Comparison of ENCODE assay signal across 1 cellular context in the genomic region with DNA sequence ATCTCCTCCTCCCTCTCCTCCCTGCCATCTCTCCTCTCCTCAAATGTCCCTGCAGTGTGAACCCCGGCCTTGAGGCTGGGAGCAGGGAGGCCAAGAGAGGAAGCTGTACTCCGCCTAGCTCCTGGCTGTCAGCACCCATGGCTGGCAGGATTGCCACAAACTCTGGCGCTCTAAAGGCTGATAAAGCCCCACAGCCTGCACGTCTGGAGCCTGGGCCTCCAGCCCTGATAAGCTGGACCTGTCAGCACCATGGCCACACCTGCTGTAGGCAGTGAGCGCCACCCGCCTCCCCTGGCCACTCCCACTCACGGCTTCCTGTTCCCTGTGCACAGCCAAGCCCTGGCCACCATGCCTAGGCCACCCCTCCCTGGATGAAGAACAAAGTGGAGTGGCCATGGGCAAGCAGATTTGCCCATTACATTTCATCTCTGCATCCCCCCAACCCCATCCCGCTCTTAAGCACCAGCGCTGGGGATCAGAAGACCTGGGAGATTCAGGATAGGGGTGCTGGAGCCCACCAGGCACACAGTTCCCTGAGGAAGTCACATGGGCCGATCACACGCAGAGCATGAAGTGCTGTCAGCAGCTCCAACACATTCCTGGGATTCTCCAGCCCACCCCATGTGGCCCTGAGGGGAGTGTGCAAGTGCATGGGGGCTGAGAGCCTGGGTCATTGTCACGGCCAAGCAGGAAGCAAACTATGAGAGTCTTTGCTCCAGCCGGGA.
TF ChIP-seq lines count a peak whose summit lies in the region.

No MANE protein-coding gene starts in this region.

TF ChIP-seq in K562, 482 proteins besides CTCF, POLR2A, EP300 and RAD21 (continued from another document and continues in another):
- TF ChIP-seq, protein P1, sequence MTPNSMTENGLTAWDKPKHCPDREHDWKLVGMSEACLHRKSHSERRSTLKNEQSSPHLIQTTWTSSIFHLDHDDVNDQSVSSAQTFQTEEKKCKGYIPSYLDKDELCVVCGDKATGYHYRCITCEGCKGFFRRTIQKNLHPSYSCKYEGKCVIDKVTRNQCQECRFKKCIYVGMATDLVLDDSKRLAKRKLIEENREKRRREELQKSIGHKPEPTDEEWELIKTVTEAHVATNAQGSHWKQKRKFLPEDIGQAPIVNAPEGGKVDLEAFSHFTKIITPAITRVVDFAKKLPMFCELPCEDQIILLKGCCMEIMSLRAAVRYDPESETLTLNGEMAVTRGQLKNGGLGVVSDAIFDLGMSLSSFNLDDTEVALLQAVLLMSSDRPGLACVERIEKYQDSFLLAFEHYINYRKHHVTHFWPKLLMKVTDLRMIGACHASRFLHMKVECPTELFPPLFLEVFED (CRISPR knock-in tag; conservative IDR thresholded peaks at IDR 0.05): peak; percentile 7; the same call in 1 of the 2 replicates
- TF ChIP-seq ZNF699 (CRISPR knock-in tag; IDR thresholded peaks at IDR 0.05; ENCODE audit: insufficient replicate concordance) (no peak), IRF2 (CRISPR knock-in tag; IDR thresholded peaks at IDR 0.05) (no peak), MAZ (CRISPR knock-in tag; conservative IDR thresholded peaks at IDR 0.05 in 1 of 2, IDR thresholded peaks at IDR 0.05 in 1 of 2) (peak; percentile 83 to 95), ZBTB7A (IDR thresholded peaks at IDR 0.05; ENCODE audit: borderline replicate concordance, control insufficient read depth, low read depth, low read length) (peak; percentile 24; the same call in 1 of the 2 replicates), HDAC1 (IDR thresholded peaks at IDR 0.05) (peak in 1 of 2 experiments; percentile 79; a peak in 2 of 4 replicates), POLR2AphosphoS2 (IDR thresholded peaks at IDR 0.05; ENCODE audit: low read length) (no peak), SLC30A9 (CRISPR knock-in tag; IDR thresholded peaks at IDR 0.05) (no peak), HDAC2 (IDR thresholded peaks at IDR 0.05) (peak; percentile 82; the same call in 1 of the 2 replicates), PTBP1 (IDR thresholded peaks at IDR 0.05; ENCODE audit: low read depth, low read length) (0 out of 2 replicates have a peak, but pooled peaks have one; percentile 39), CCAR2 (IDR thresholded peaks at IDR 0.05; ENCODE audit: low read depth, low read length) (no peak), ETV6 (IDR thresholded peaks at IDR 0.05; ENCODE audit: borderline replicate concordance in 1 of 2, low read depth in 2 of 2, low read length in 1 of 2) (peak in 1 of 2 experiments; percentile 50; a peak in 1 of 4 replicates), ETV6 (CRISPR knock-in tag; IDR thresholded peaks at IDR 0.05; ENCODE audit: borderline replicate concordance) (no peak), TEAD2 (tag; IDR thresholded peaks at IDR 0.05) (no peak), MYNN (IDR thresholded peaks at IDR 0.05) (peak; percentile 97), MYNN (CRISPR knock-in tag; IDR thresholded peaks at IDR 0.05) (no peak), SMARCC2 (IDR thresholded peaks at IDR 0.05; ENCODE audit: low read depth) (peak; percentile 57; the same call in 1 of the 2 replicates), CCNT2 (IDR thresholded peaks at IDR 0.05; ENCODE audit: borderline replicate concordance, extremely low read depth, insufficient read length, low read depth, low read length) (peak; percentile 98), HNRNPH1 (optimal IDR thresholded peaks at IDR 0.05; ENCODE audit: low read depth, low read length) (no peak), SIN3A (IDR thresholded peaks at IDR 0.05; ENCODE audit: borderline replicate concordance in 2 of 2, control insufficient read depth in 1 of 2, low read depth in 2 of 2, low read length in 2 of 2) (peak in 1 of 2 experiments; percentile 70; a peak in 1 of 4 replicates), ZNF175 (CRISPR knock-in tag; IDR thresholded peaks at IDR 0.05; ENCODE audit: low read depth) (peak; percentile 96), ZNF830 (CRISPR knock-in tag; IDR thresholded peaks at IDR 0.05) (no peak), ZNF584 (CRISPR knock-in tag; IDR thresholded peaks at IDR 0.05; ENCODE audit: low read depth) (peak; percentile 90), TCFL5 (CRISPR knock-in tag; conservative IDR thresholded peaks at IDR 0.05) (no peak), GTF2F1 (IDR thresholded peaks at IDR 0.05; ENCODE audit: low read depth, low read length) (0 out of 2 replicates have a peak, but pooled peaks have one; percentile 16), ZC3H4 (CRISPR knock-in tag; IDR thresholded peaks at IDR 0.05; ENCODE audit: borderline replicate concordance) (no peak; the same call in 1 of the 2 replicates), HDAC3 (IDR thresholded peaks at IDR 0.05; ENCODE audit: borderline replicate concordance, partially characterized antibody) (no peak)
- TF ChIP-seq, protein P2, sequence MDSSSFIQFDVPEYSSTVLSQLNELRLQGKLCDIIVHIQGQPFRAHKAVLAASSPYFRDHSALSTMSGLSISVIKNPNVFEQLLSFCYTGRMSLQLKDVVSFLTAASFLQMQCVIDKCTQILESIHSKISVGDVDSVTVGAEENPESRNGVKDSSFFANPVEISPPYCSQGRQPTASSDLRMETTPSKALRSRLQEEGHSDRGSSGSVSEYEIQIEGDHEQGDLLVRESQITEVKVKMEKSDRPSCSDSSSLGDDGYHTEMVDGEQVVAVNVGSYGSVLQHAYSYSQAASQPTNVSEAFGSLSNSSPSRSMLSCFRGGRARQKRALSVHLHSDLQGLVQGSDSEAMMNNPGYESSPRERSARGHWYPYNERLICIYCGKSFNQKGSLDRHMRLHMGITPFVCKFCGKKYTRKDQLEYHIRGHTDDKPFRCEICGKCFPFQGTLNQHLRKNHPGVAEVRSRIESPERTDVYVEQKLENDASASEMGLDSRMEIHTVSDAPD (CRISPR knock-in tag; IDR thresholded peaks at IDR 0.05): 0 out of 2 replicates have a peak, but pooled peaks have one; percentile 12
- TF ChIP-seq, protein P3, sequence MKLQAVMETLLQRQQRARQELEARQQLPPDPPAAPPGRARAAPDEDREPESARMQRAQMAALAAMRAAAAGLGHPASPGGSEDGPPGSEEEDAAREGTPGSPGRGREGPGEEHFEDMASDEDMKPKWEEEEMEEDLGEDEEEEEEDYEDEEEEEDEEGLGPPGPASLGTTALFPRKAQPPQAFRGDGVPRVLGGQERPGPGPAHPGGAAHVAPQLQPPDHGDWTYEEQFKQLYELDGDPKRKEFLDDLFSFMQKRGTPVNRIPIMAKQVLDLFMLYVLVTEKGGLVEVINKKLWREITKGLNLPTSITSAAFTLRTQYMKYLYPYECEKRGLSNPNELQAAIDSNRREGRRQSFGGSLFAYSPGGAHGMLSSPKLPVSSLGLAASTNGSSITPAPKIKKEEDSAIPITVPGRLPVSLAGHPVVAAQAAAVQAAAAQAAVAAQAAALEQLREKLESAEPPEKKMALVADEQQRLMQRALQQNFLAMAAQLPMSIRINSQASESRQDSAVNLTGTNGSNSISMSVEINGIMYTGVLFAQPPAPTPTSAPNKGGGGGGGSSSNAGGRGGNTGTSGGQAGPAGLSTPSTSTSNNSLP (IDR thresholded peaks at IDR 0.05; ENCODE audit: borderline replicate concordance, low read depth, low read length): 0 out of 2 replicates have a peak, but pooled peaks have one; percentile 47
- TF ChIP-seq, protein P4, sequence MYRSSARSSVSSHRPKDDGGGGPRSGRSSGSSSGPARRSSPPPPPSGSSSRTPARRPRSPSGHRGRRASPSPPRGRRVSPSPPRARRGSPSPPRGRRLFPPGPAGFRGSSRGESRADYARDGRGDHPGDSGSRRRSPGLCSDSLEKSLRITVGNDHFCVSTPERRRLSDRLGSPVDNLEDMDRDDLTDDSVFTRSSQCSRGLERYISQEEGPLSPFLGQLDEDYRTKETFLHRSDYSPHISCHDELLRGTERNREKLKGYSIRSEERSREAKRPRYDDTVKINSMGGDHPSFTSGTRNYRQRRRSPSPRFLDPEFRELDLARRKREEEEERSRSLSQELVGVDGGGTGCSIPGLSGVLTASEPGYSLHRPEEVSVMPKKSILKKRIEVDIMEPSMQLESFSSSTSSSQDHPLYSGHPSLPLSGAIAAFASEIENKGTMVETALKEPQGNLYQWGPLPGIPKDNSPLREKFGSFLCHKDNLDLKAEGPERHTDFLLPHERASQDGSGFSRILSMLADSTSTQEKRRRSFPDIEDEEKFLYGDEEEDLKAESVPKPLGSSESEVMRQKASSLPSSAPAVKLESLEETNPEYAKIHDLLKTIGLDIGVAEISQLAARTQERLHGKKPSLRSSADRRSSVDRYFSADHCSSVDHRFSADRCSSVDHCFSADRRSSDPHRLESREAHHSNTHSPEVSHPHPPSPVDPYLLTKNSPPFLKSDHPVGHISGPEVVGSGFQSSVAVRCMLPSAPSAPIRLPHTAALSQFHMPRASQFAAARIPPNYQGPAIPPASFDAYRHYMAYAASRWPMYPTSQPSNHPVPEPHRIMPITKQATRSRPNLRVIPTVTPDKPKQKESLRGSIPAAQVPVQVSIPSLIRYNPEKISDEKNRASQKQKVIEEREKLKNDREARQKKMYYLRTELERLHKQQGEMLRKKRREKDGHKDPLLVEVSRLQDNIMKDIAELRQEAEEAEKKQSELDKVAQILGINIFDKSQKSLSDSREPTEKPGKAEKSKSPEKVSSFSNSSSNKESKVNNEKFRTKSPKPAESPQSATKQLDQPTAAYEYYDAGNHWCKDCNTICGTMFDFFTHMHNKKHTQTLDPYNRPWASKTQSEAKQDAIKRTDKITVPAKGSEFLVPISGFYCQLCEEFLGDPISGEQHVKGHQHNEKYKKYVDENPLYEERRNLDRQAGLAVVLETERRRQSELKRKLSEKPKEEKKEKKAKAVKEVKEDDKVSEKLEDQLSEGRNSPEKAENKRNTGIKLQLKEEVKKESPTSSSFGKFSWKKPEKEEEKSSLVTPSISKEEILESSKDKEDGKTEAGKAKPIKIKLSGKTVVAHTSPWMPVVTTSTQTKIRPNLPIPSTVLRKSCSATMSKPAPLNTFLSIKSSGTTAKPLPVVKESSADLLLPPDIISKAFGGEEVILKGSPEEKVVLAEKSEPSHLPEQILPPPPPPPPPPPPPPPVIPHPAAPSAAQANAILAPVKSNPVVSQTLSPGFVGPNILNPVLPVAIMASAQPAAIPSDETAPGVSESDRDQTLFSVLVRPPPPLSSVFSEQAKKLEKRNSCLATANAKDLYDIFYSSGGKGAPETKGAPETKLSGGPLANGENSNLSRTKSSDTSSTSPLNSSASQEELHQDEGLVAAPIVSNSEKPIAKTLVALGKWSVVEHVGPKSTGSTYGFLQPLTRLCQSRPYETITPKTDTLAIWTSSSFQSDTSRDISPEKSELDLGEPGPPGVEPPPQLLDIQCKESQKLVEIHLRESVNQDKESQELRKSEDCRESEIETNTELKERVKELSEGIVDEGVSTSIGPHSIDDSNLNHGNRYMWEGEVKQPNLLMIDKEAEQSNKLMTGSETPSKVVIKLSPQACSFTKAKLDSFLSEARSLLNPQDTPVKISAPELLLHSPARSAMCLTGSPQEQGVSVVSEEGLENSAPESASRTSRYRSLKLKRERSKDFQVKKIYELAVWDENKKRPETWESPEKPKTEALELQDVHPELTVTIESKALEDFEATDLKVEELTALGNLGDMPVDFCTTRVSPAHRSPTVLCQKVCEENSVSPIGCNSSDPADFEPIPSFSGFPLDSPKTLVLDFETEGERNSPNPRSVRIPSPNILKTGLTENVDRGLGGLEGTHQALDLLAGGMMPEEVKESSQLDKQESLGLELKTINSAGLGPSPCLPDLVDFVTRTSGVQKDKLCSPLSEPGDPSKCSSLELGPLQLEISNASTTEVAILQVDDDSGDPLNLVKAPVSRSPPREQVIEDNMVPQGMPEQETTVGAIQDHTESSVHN (IDR thresholded peaks at IDR 0.05; ENCODE audit: borderline replicate concordance in 1 of 2, low read depth in 1 of 2): no peak
- TF ChIP-seq, protein P5, sequence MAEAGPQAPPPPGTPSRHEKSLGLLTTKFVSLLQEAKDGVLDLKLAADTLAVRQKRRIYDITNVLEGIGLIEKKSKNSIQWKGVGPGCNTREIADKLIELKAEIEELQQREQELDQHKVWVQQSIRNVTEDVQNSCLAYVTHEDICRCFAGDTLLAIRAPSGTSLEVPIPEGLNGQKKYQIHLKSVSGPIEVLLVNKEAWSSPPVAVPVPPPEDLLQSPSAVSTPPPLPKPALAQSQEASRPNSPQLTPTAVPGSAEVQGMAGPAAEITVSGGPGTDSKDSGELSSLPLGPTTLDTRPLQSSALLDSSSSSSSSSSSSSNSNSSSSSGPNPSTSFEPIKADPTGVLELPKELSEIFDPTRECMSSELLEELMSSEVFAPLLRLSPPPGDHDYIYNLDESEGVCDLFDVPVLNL (CRISPR knock-in tag; IDR thresholded peaks at IDR 0.05; ENCODE audit: low read depth): no peak
- TF ChIP-seq, protein P6, sequence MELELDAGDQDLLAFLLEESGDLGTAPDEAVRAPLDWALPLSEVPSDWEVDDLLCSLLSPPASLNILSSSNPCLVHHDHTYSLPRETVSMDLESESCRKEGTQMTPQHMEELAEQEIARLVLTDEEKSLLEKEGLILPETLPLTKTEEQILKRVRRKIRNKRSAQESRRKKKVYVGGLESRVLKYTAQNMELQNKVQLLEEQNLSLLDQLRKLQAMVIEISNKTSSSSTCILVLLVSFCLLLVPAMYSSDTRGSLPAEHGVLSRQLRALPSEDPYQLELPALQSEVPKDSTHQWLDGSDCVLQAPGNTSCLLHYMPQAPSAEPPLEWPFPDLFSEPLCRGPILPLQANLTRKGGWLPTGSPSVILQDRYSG (tag; conservative IDR thresholded peaks at IDR 0.05; ENCODE audit: low read depth): peak; percentile 70; the same call in 1 of the 2 replicates
- TF ChIP-seq, protein P7, sequence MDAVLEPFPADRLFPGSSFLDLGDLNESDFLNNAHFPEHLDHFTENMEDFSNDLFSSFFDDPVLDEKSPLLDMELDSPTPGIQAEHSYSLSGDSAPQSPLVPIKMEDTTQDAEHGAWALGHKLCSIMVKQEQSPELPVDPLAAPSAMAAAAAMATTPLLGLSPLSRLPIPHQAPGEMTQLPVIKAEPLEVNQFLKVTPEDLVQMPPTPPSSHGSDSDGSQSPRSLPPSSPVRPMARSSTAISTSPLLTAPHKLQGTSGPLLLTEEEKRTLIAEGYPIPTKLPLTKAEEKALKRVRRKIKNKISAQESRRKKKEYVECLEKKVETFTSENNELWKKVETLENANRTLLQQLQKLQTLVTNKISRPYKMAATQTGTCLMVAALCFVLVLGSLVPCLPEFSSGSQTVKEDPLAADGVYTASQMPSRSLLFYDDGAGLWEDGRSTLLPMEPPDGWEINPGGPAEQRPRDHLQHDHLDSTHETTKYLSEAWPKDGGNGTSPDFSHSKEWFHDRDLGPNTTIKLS (IDR thresholded peaks at IDR 0.05; ENCODE audit: borderline replicate concordance, low read depth): peak; percentile 17; the same call in 1 of the 2 replicates
- TF ChIP-seq, protein P8, sequence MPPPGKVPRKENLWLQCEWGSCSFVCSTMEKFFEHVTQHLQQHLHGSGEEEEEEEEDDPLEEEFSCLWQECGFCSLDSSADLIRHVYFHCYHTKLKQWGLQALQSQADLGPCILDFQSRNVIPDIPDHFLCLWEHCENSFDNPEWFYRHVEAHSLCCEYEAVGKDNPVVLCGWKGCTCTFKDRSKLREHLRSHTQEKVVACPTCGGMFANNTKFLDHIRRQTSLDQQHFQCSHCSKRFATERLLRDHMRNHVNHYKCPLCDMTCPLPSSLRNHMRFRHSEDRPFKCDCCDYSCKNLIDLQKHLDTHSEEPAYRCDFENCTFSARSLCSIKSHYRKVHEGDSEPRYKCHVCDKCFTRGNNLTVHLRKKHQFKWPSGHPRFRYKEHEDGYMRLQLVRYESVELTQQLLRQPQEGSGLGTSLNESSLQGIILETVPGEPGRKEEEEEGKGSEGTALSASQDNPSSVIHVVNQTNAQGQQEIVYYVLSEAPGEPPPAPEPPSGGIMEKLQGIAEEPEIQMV (tag; conservative IDR thresholded peaks at IDR 0.05; ENCODE audit: low read depth): no peak
- TF ChIP-seq, protein P9, sequence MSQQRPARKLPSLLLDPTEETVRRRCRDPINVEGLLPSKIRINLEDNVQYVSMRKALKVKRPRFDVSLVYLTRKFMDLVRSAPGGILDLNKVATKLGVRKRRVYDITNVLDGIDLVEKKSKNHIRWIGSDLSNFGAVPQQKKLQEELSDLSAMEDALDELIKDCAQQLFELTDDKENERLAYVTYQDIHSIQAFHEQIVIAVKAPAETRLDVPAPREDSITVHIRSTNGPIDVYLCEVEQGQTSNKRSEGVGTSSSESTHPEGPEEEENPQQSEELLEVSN (IDR thresholded peaks at IDR 0.05; ENCODE audit: borderline replicate concordance in 1 of 2, extremely low read depth in 1 of 2, insufficient read depth in 1 of 2, insufficient read length in 1 of 2, low read depth in 1 of 2, low read length in 1 of 2, poor library complexity in 1 of 2, severe bottlenecking in 1 of 2): peak; percentile 57 to 72
